ENCODE assay signal across 1 cellular context in genomic region chr7:122397381-122397780, GRCh38.
TF ChIP-seq lines count a peak whose summit lies in the region.

No MANE protein-coding gene starts in this region.

TF ChIP-seq in K562, 482 proteins besides CTCF, POLR2A, EP300 and RAD21 (continued from another document):
- TF ChIP-seq SFPQ (IDR thresholded peaks at IDR 0.05; ENCODE audit: low read depth, low read length): no peak
